16 cellular contexts compared by ENCODE assay signal in the genomic region with DNA sequence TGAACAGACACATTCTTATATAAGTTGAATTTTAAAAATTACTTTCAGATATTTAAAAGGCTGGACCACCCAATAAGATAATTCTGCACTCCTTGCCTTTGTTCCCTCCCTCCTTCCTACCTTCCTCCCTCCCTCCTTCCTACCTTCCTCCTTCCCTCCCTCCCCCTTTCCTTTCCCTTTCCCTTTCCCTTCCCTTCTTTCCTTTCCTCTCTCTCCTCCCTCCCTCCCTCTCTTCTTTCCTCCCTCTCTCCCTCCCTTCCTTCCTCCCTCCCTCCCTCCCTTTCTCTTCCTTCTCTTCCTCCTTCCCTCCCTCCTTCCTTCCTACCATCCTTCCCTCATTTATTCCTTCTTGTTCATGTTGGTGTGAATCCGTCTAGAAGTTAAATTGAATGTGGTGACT.
DNase-seq lines count a peak whose midpoint lies in the region; ATAC-seq, FAIRE-seq and TF ChIP-seq lines count a peak whose summit lies in the region.
"Had no signal": no experiment of that assay in that cellular context is flagged by ENCODE, and none has a peak within 500 bp of the region (broad histone marks: within the 10 kb centered on the region; RNA-seq: fewer than 3 reads in every experiment).

No MANE protein-coding gene starts in this region.

- H3K4me1 Mint-ChIP-seq in Calu3 (ENCODE audit: low read depth, unreplicated experiment): peaks cover 57% of the 10 kb centered on the region
- H3K4me1 Mint-ChIP-seq: GM23338, H9 had no signal

- no peak for DNase-seq in Calu3
- DNase-seq in K562 (ENCODE audit: extremely low read depth in 1 of 4, low spot score in 3 of 4): no peak
- no peak for DNase-seq in occipital lobe (lab: John Stamatoyannopoulos, UW)
- no peak for DNase-seq in NCI-H526 (lab: John Stamatoyannopoulos, UW)
- DNase-seq: C1 segment of cervical spinal cord; CD4-positive, alpha-beta memory T cell; COR-L47; DMS153; DND-41; H9; HFFc6 had no signal

- H3K27me3 ChIP-seq in K562 (ENCODE audit: control insufficient read depth in 2 of 2, insufficient read depth in 2 of 2, low read length in 2 of 2): no peaks in the 10 kb centered on the region

- H2AFZ ChIP-seq in K562 (ENCODE audit: low read depth, low read length): no peak overlapping the region
- H2AFZ ChIP-seq: GM23338 had no signal

- H3K27ac ChIP-seq in HEK293 (ENCODE audit: extremely low read depth, low read depth, low read length): no peak overlapping the region
- H3K27ac ChIP-seq in K562 (ENCODE audit: extremely low read depth, low read depth, low read length): no peak overlapping the region

- no peaks in the 10 kb centered on the region for H3K9me3 ChIP-seq in HEK293 (ENCODE audit: control insufficient read depth, insufficient read depth, low read depth, low read length)
- H3K9me3 ChIP-seq in K562 (replicated peaks; ENCODE audit: control insufficient read depth, insufficient read depth, low read depth, low read length): no peaks in the 10 kb centered on the region

- FAIRE-seq in K562 (lab: Jason Lieb, UNC): no peak
- FAIRE-seq: G401.6 had no signal

- H3K36me3 Mint-ChIP-seq in Calu3 (ENCODE audit: insufficient read depth, unreplicated experiment): peaks cover 18% of the 10 kb centered on the region
- H3K36me3 Mint-ChIP-seq: CD4-positive, alpha-beta memory T cell had no signal

- TF ChIP-seq EP300 in K562 (IDR thresholded peaks at IDR 0.05; ENCODE audit: low read length): no peak

- no peak for TF ChIP-seq POLR2A in K562 (conservative IDR thresholded peaks at IDR 0.05)

- no TSS peak for BruUV-seq in Calu3 (replicated peaks; lab: Mats Ljungman, UMichigan)
- BruUV-seq in K562 (replicated peaks; lab: Mats Ljungman, UMichigan): no TSS peak

- no peaks in the 10 kb centered on the region for H3K79me2 ChIP-seq in K562 (ENCODE audit: control insufficient read depth, insufficient read depth, low read length)

- no peaks in the 10 kb centered on the region for H4K20me1 ChIP-seq in K562 (replicated peaks; ENCODE audit: control insufficient read depth, insufficient read depth, low read length)

- H3K9ac ChIP-seq in K562 (ENCODE audit: insufficient read depth in 1 of 2, low read depth in 2 of 2, low read length in 2 of 2): no peak overlapping the region

- 0% methylated on average over 1 of the region's 1 CpG for WGBS in K562 (ENCODE audit: insufficient coverage, low coverage, missing lambda C conversion rate)

- H3K4me1 ChIP-seq in HEK293 (ENCODE audit: control insufficient read depth, insufficient read depth, low read length) (no peaks in the 10 kb centered on the region), K562 (replicated peaks in 1 of 2; ENCODE audit: control insufficient read depth in 2 of 2, insufficient read depth in 2 of 2, low read length in 2 of 2) (no peaks in the 10 kb centered on the region)

- POLR2A ChIA-PET in HEK293 (lab: Yijun Ruan, JAX): no interaction called here
- POLR2A ChIA-PET in K562 (lab: Yijun Ruan, JAX): no interaction called here

- no peaks in the 10 kb centered on the region for H3K27me3 Mint-ChIP-seq in Calu3 (ENCODE audit: unreplicated experiment)

- TF ChIP-seq RAD21 in K562 (CRISPR knock-in tag; conservative IDR thresholded peaks at IDR 0.05 in 1 of 2, IDR thresholded peaks at IDR 0.05 in 1 of 2): no peak

- intact Hi-C loops in Calu3 (cut with micrococcal nuclease; ENCODE audit: unreplicated experiment): loop anchor here (10.0 kb wide), 1 partner anchor 173 kb away; no protein-coding TSS in a partner anchor
- intact Hi-C loops in K562 (cut with micrococcal nuclease): no loop called here

- CTCF ChIA-PET in Calu3 (lab: Charles Lee): no interaction called here
- CTCF ChIA-PET in HEK293 (lab: Yijun Ruan, JAX): no interaction called here
- CTCF ChIA-PET in K562 (lab: Yijun Ruan, JAX; ENCODE audit: low intra/inter-chr PET ratio): no interaction called here

- ATAC-seq in K562 (no peak), HG03469 (IDR thresholded peaks at IDR 0.05; ENCODE audit: unreplicated experiment) (no peak)
- ATAC-seq: GM23338, HCT116 had no signal

- H3K36me3 ChIP-seq in HEK293 (ENCODE audit: control insufficient read depth in 2 of 2, insufficient read depth in 1 of 2, low read length in 2 of 2) (no peaks in the 10 kb centered on the region), K562 (ENCODE audit: control insufficient read depth, insufficient read depth, low read length) (no peaks in the 10 kb centered on the region)

- H3K9me3 Mint-ChIP-seq in Calu3 (ENCODE audit: low read depth, unreplicated experiment): no peaks in the 10 kb centered on the region
- H3K9me3 Mint-ChIP-seq: CD4-positive, alpha-beta memory T cell; GM23338; H9; HFFc6 had no signal

- H3K27ac Mint-ChIP-seq in Calu3 (ENCODE audit: unreplicated experiment): peak overlapping the region; percentile 32
- H3K27ac Mint-ChIP-seq: CD4-positive, alpha-beta memory T cell; GM23338; H9; HFFc6 had no signal

- TF ChIP-seq CTCF in Calu3 (IDR thresholded peaks at IDR 0.05; ENCODE audit: unreplicated experiment) (no peak), HEK293 (tag by site-specific recombination; IDR thresholded peaks at IDR 0.05) (no peak), K562 (IDR thresholded peaks at IDR 0.05 in 2 of 3, conservative IDR thresholded peaks at IDR 0.05 in 1 of 3; ENCODE audit: insufficient read depth in 2 of 3, low read depth in 1 of 3, low read length in 3 of 3) (no peak)

- H3K4me3 ChIP-seq in HEK293 (ENCODE audit: low read depth, low read length): no peak overlapping the region
- H3K4me3 ChIP-seq in K562: no peak overlapping the region
- H3K4me3 ChIP-seq: GM23338 had no signal

- in situ Hi-C loops in K562 (cut with MboI): no loop called here

- H3K4me2 ChIP-seq in K562 (ENCODE audit: insufficient read depth, low read length): no peak overlapping the region
- H3K4me2 ChIP-seq: GM23338 had no signal

- H3K4me3 Mint-ChIP-seq in Calu3 (ENCODE audit: low read depth, unreplicated experiment): no peak overlapping the region
- H3K4me3 Mint-ChIP-seq: CD4-positive, alpha-beta memory T cell; GM23338; H9; HFFc6 had no signal

- H3K9me1 ChIP-seq in K562 (ENCODE audit: control insufficient read depth, insufficient read depth, low read length): no peaks in the 10 kb centered on the region

TF ChIP-seq in HEK293, 187 proteins besides CTCF, POLR2A, EP300 and RAD21:
- TF ChIP-seq ZNF548 (tag by site-specific recombination; IDR thresholded peaks at IDR 0.05) (no peak), ZNF140 (tag by site-specific recombination; IDR thresholded peaks at IDR 0.05) (no peak), ZNF366 (tag by site-specific recombination; conservative IDR thresholded peaks at IDR 0.05) (peak; percentile 49; the same call in 1 of the 2 replicates), PRDM1 (tag by site-specific recombination; IDR thresholded peaks at IDR 0.05) (peak; percentile 46), ZNF184 (tag by site-specific recombination; IDR thresholded peaks at IDR 0.05) (no peak), YY2 (tag by site-specific recombination; IDR thresholded peaks at IDR 0.05) (no peak), KLF7 (tag by site-specific recombination; IDR thresholded peaks at IDR 0.05; ENCODE audit: borderline replicate concordance) (no peak), ZNF664 (tag by site-specific recombination; IDR thresholded peaks at IDR 0.05) (no peak)

TF ChIP-seq in K562, 482 proteins besides CTCF, POLR2A, EP300 and RAD21 (continues in another document):
- TF ChIP-seq HNRNPK (IDR thresholded peaks at IDR 0.05; ENCODE audit: low read depth, low read length, poor library complexity, severe bottlenecking) (peak; percentile 85), TBL1XR1 (IDR thresholded peaks at IDR 0.05; ENCODE audit: low read length in 2 of 2) (no peak), MTA3 (IDR thresholded peaks at IDR 0.05; ENCODE audit: borderline replicate concordance) (no peak), MCM5 (IDR thresholded peaks at IDR 0.05; ENCODE audit: low read depth) (no peak), SRSF7 (optimal IDR thresholded peaks at IDR 0.05; ENCODE audit: low read depth, low read length) (no peak), TOE1 (IDR thresholded peaks at IDR 0.05; ENCODE audit: borderline replicate concordance) (no peak), TOE1 (CRISPR knock-in tag; IDR thresholded peaks at IDR 0.05; ENCODE audit: borderline replicate concordance, low read depth) (no peak), PCBP2 (IDR thresholded peaks at IDR 0.05; ENCODE audit: low read depth, low read length, poor library complexity, severe bottlenecking) (peak; percentile 95)
- TF ChIP-seq, protein P1, sequence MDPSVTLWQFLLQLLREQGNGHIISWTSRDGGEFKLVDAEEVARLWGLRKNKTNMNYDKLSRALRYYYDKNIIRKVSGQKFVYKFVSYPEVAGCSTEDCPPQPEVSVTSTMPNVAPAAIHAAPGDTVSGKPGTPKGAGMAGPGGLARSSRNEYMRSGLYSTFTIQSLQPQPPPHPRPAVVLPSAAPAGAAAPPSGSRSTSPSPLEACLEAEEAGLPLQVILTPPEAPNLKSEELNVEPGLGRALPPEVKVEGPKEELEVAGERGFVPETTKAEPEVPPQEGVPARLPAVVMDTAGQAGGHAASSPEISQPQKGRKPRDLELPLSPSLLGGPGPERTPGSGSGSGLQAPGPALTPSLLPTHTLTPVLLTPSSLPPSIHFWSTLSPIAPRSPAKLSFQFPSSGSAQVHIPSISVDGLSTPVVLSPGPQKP (CRISPR knock-in tag; IDR thresholded peaks at IDR 0.05): no peak
- TF ChIP-seq, protein P2, sequence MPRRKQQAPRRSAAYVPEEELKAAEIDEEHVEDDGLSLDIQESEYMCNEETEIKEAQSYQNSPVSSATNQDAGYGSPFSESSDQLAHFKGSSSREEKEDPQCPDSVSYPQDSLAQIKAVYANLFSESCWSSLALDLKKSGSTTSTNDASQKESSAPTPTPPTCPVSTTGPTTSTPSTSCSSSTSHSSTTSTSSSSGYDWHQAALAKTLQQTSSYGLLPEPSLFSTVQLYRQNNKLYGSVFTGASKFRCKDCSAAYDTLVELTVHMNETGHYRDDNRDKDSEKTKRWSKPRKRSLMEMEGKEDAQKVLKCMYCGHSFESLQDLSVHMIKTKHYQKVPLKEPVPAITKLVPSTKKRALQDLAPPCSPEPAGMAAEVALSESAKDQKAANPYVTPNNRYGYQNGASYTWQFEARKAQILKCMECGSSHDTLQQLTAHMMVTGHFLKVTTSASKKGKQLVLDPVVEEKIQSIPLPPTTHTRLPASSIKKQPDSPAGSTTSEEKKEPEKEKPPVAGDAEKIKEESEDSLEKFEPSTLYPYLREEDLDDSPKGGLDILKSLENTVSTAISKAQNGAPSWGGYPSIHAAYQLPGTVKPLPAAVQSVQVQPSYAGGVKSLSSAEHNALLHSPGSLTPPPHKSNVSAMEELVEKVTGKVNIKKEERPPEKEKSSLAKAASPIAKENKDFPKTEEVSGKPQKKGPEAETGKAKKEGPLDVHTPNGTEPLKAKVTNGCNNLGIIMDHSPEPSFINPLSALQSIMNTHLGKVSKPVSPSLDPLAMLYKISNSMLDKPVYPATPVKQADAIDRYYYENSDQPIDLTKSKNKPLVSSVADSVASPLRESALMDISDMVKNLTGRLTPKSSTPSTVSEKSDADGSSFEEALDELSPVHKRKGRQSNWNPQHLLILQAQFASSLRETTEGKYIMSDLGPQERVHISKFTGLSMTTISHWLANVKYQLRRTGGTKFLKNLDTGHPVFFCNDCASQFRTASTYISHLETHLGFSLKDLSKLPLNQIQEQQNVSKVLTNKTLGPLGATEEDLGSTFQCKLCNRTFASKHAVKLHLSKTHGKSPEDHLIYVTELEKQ (CRISPR knock-in tag; IDR thresholded peaks at IDR 0.05): no peak
